In the genomic region with DNA sequence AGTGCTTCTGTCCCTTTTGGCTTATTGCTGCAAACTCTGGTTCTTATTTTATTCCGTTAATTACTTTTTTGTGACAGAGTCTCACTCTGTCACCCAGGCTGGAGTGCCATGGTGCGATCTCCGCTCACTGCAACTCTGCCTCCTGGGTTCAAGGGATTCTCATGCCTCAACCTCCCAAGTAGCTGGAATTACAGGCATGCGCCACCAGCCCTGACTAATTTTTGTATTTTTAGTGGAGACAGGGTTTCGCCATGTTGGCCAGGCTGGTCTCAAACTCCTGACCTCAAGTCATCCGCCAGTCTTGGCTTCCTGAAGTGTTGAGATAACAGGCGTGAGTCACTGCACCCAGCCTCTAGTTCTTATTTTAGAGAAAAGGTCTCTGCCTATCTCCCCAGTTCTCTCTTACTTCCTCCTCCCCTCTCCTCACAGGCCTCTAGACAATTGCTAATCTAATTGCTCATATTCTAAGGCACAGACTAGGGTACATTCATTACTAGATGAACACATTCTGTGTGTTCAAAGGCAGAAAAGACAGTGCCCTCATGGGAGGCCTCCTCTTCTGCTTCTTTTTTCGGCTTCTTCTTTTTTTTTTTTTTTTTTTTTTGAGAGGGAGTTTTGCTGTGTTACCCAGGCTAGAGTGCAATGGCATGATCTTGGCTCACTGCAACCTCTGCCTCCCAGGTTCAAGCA, we compare ENCODE assay signal across 12 cellular contexts. TPM values are rescaled to one million over a fixed set of nuclear protein-coding genes. Genes with fewer than 3 reads are reported as not detected.
DNase-seq lines count a peak whose midpoint lies in the region; ATAC-seq and TF ChIP-seq lines count a peak whose summit lies in the region.
"Had no signal": no experiment of that assay in that cellular context is flagged by ENCODE, and none has a peak within 500 bp of the region (broad histone marks: within the 10 kb centered on the region; RNA-seq: fewer than 3 reads in every experiment).

No MANE protein-coding gene starts in this region.

- CTCF ChIA-PET in CD8-positive, alpha-beta T cell (lab: Charles Lee), result interaction anchor here (1.5 kb wide), 1 partner anchor 89 kb away, joined by 3 read pairs; no protein-coding TSS in a partner anchor
- CTCF ChIA-PET in MCF 10A (lab: Yijun Ruan, JAX), result no interaction called here

- BruUV-seq in MCF 10A (replicated peaks; lab: Mats Ljungman, UMichigan), result no TSS peak

- peaks cover 51% of the 10 kb centered on the region for H3K36me3 ChIP-seq in CD8-positive, alpha-beta T cell (ENCODE audit: insufficient read depth, low read length)
- peaks cover 51 to 77% of the 10 kb centered on the region in 2 donors for H3K36me3 ChIP-seq in ascending aorta
- H3K36me3 ChIP-seq in lung (ENCODE audit: control insufficient read depth in 2 of 2, insufficient read depth in 2 of 2, low read length in 2 of 2), result peaks cover 7 to 43% of the 10 kb centered on the region in 2 donors

- H3K4me1 Mint-ChIP-seq in CD8-positive, alpha-beta T cell (ENCODE audit: low read depth), result no peaks in the 10 kb centered on the region
- no peaks in the 10 kb centered on the region for H3K4me1 Mint-ChIP-seq in MCF 10A (ENCODE audit: insufficient read depth, unreplicated experiment)
- H3K4me1 Mint-ChIP-seq: brain had no signal

- WGBS in lung, 2 donors, result 77 to 81% methylated on average over 8 of the region's 8 CpGs

- no peak for TF ChIP-seq POLR2A in NB4 (IDR thresholded peaks at IDR 0.05; ENCODE audit: extremely low read depth, insufficient read length)

- no peak overlapping the region for H3K4me3 ChIP-seq in CD8-positive, alpha-beta T cell (ENCODE audit: low read depth, low read length)
- no peak overlapping the region for H3K4me3 ChIP-seq in NB4 (ENCODE audit: low read depth, low read length)
- no peak overlapping the region for H3K4me3 ChIP-seq in ascending aorta
- H3K4me3 ChIP-seq in lung, result no peak overlapping the region
- H3K4me3 ChIP-seq: tibial nerve had no signal

- no peak for ATAC-seq in CD8-positive, alpha-beta T cell
- ATAC-seq in lung (ENCODE audit: insufficient read depth, low FRiP score), result peak; percentile 41
- ATAC-seq in HG03520 (IDR thresholded peaks at IDR 0.05; ENCODE audit: unreplicated experiment), result no peak

- H3K9me3 Mint-ChIP-seq in CD8-positive, alpha-beta T cell, result no peaks in the 10 kb centered on the region
- H3K9me3 Mint-ChIP-seq in MCF 10A (ENCODE audit: unreplicated experiment), result no peaks in the 10 kb centered on the region
- H3K9me3 Mint-ChIP-seq: brain had no signal

- POLR2A ChIA-PET in CD8-positive, alpha-beta T cell (lab: Charles Lee), result interaction anchor here (1.7 kb wide), 1 partner anchor 27 kb away, joined by 4 read pairs; a partner anchor contains a TSS
- POLR2A ChIA-PET in MCF 10A (lab: Yijun Ruan, JAX), result interaction anchor here (0.9 kb wide), 1 partner anchor 8 kb away, joined by 3 read pairs; no protein-coding TSS in a partner anchor

- H3K27me3 Mint-ChIP-seq in CD8-positive, alpha-beta T cell (ENCODE audit: low read depth), result no peaks in the 10 kb centered on the region
- H3K27me3 Mint-ChIP-seq in MCF 10A (ENCODE audit: insufficient read depth, unreplicated experiment), result no peaks in the 10 kb centered on the region
- H3K27me3 Mint-ChIP-seq: brain had no signal

- no peak for TF ChIP-seq CTCF in CD8-positive, alpha-beta T cell (IDR thresholded peaks at IDR 0.05)
- TF ChIP-seq CTCF in NB4 (IDR thresholded peaks at IDR 0.05; ENCODE audit: low read depth, low read length) (no peak), ascending aorta (IDR thresholded peaks at IDR 0.05) (no peak), lung (IDR thresholded peaks at IDR 0.05; ENCODE audit: control extremely low read depth, extremely low read depth) (no peak), MCF 10A (IDR thresholded peaks at IDR 0.05; ENCODE audit: unreplicated experiment) (no peak)

- no peak for DNase-seq in CD8-positive, alpha-beta T cell
- DNase-seq in NB4 (ENCODE audit: low read depth) (peak; percentile 94), ascending aorta (ENCODE audit: low spot score in 2 of 2) (peak; percentile 12 to 76), lung (ENCODE audit: low spot score) (no peak), MCF 10A (ENCODE audit: unreplicated experiment) (no peak), occipital lobe (lab: John Stamatoyannopoulos, UW) (no peak), head of caudate nucleus (no peak)
- DNase-seq: NCI-H187, small intestine had no signal

- H3K9me3 ChIP-seq in CD8-positive, alpha-beta T cell (ENCODE audit: low read length), result no peaks in the 10 kb centered on the region
- H3K9me3 ChIP-seq in ascending aorta (no peaks in the 10 kb centered on the region), lung (ENCODE audit: control insufficient read depth in 2 of 2, insufficient read depth in 1 of 2, low read length in 1 of 2) (no peaks in the 10 kb centered on the region)
- H3K9me3 ChIP-seq: tibial nerve had no signal

- H3K4me1 ChIP-seq in CD8-positive, alpha-beta T cell (ENCODE audit: insufficient read depth, low read length), result no peaks in the 10 kb centered on the region
- H3K4me1 ChIP-seq in ascending aorta (peaks cover 0 to 3% of the 10 kb centered on the region in 2 donors), lung (ENCODE audit: control insufficient read depth in 2 of 2, insufficient read depth in 2 of 2, low read length in 2 of 2) (no peaks in the 10 kb centered on the region)

- intact Hi-C loops in CD8-positive, alpha-beta T cell (cut with DNase I, micrococcal nuclease), result loop anchor here in 1 of 2 experiments (10.0 kb wide), 1 partner anchor 395 kb away; no protein-coding TSS in a partner anchor
- intact Hi-C loops in ascending aorta (cut with DNase I), result no loop called here
- intact Hi-C loops in MCF 10A (cut with micrococcal nuclease), result no loop called here
- intact Hi-C loops in head of caudate nucleus (cut with DNase I), result no loop called here

- no peaks in the 10 kb centered on the region for H3K27me3 ChIP-seq in CD8-positive, alpha-beta T cell (ENCODE audit: insufficient read depth, low read length)
- no peaks in the 10 kb centered on the region for H3K27me3 ChIP-seq in ascending aorta
- H3K27me3 ChIP-seq in lung (ENCODE audit: control insufficient read depth, insufficient read depth), result no peaks in the 10 kb centered on the region
- H3K27me3 ChIP-seq: tibial nerve had no signal

- no peak overlapping the region for H3K4me3 Mint-ChIP-seq in CD8-positive, alpha-beta T cell
- H3K4me3 Mint-ChIP-seq in MCF 10A (ENCODE audit: unreplicated experiment), result no peak overlapping the region
- H3K4me3 Mint-ChIP-seq: brain had no signal

- H3K36me3 Mint-ChIP-seq in CD8-positive, alpha-beta T cell, result peaks cover 90% of the 10 kb centered on the region
- peaks cover 81% of the 10 kb centered on the region for H3K36me3 Mint-ChIP-seq in MCF 10A (ENCODE audit: insufficient read depth, unreplicated experiment)

- peak overlapping the region; percentile 62 for H3K27ac Mint-ChIP-seq in CD8-positive, alpha-beta T cell
- no peak overlapping the region for H3K27ac Mint-ChIP-seq in MCF 10A (ENCODE audit: low read depth, unreplicated experiment)
- H3K27ac Mint-ChIP-seq: brain had no signal

- no peak overlapping the region for H3K27ac ChIP-seq in CD8-positive, alpha-beta T cell (ENCODE audit: low read depth, low read length)
- H3K27ac ChIP-seq in ascending aorta (peak overlapping the region; percentile 53 to 70), lung (ENCODE audit: low read depth in 1 of 2, low read length in 1 of 2) (peak overlapping the region in 1 of 2 donors; percentile 4)

RNA-seq across cellular contexts. Expression of a gene that starts 27.0 kb away (rescaled TPM):
- 10 to 100 TPM; 13.8 TPM for total RNA-seq in CD8-positive, alpha-beta T cell
- 20.3 TPM for total RNA-seq in ascending aorta
- total RNA-seq in lung, result 10 to 100 TPM; 25.8 to 51.6 TPM
- 10 to 100 TPM; 19.4 to 42.6 TPM for polyA plus RNA-seq in lung
- 23.6 and 30.2 TPM in 2 replicates for total RNA-seq in MCF 10A (2022)
- total RNA-seq in occipital lobe, result 13.1 TPM

RNA-seq across cellular contexts. Expression of a gene that starts 27.6 kb away (rescaled TPM):
- total RNA-seq in CD8-positive, alpha-beta T cell, result 10 to 100 TPM; 63.3 to 64.0 TPM
- total RNA-seq in ascending aorta (54.1 TPM), lung (10 to 100 TPM; 44.0 to 62.5 TPM), MCF 10A (2022) (51.8 and 56.3 TPM in 2 replicates), occipital lobe (45.9 TPM)
- polyA plus RNA-seq in lung, result 10 to 100 TPM; 37.6 to 56.3 TPM

RNA-seq across cellular contexts. Expression of a gene that starts 51.7 kb away (rescaled TPM):
- 1 to 10 TPM; 1.7 to 2.0 TPM for total RNA-seq in CD8-positive, alpha-beta T cell
- total RNA-seq in ascending aorta (241 TPM), lung (10 to 100 TPM; 22.5 to 26.2 TPM), MCF 10A (2022) (27.4 and 34.6 TPM in 2 replicates), occipital lobe (4.7 TPM)
- 10 to 100 TPM; 14.4 to 31.0 TPM for polyA plus RNA-seq in lung

Comparison
In these comparisons a context has a peak if more than half of its experiments do, and no peak if none do; other contexts are left out.
1. DNase-seq: peak in NB4 (single experiment) and ascending aorta (2 of 2); none in CD8-positive, alpha-beta T cell (0 of 7), lung (single experiment), MCF 10A (single experiment), occipital lobe (single experiment) and head of caudate nucleus (0 of 42).